Comparison of ENCODE assay signal across 17 cellular contexts in the genomic region with DNA sequence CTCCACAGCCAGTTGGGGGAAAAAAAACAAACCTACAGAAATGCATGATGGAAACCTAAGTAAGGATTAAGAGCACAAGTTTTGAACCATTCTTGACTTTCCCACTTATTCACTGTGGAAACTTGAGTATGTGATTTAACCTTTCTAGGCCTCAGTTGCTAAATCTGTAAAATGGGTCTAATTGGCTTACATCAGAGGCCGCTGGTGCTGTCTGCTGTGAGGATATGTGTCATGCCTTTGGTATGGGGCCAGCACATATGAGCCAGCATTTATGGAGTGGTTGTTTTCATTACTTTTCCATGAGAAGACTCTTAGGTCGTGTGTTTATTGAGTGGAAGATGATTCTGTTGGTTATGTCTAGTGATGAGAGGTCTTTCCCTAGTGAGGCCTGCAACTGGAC.
A peak's percentile ranks its signal among the peaks of the same experiment; 100 is the strongest.
DNase-seq lines count a peak whose midpoint lies in the region; ATAC-seq and TF ChIP-seq lines count a peak whose summit lies in the region.
"Had no signal": no experiment of that assay in that cellular context is flagged by ENCODE, and none has a peak within 500 bp of the region (broad histone marks: within the 10 kb centered on the region; RNA-seq: fewer than 3 reads in every experiment).

No MANE protein-coding gene starts in this region.

- in situ Hi-C loops in transverse colon (cut with MboI; ENCODE audit: low pct_ligation_motif_present in 1 of 4, low pct_unique_long_range_greater_than_20kb in 1 of 4, low sequenced_read_pairs in 3 of 4), result no loop called here

- CTCF ChIA-PET in CD4-positive, alpha-beta memory T cell (lab: Charles Lee; ENCODE audit: partially characterized antibody), result interaction anchor here (1.2 to 1.3 kb wide), 2 partner anchors 11 to 44 kb away, joined by 3 read pairs; no protein-coding TSS in a partner anchor
- CTCF ChIA-PET in activated CD8-positive, alpha-beta memory T cell treated with anti-CD3 and anti-CD28 coated beads, Interleukin-2, amount 10 ng/mL, durations not matched to agents 7 days and 5 days (lab: Charles Lee), result no interaction called here

- no peak overlapping the region for H4K5ac ChIP-seq in mesendoderm (ENCODE audit: low read length)

- no peak overlapping the region for H3K18ac ChIP-seq in mesendoderm (ENCODE audit: low read length)

- H3K23ac ChIP-seq in mesendoderm (ENCODE audit: low read length), result no peak overlapping the region

- no CpG with 5 or more reads among the region's 2 CpGs for WGBS in mesendoderm (ENCODE audit: extremely low coverage, insufficient coverage, low lambda C conversion rate)
- 33 to 72% methylated on average over 1 to 2 of the region's 2 CpGs for WGBS in transverse colon (ENCODE audit: low coverage in 1 of 2), 2 donors

- no peak for DNase-seq in CD4-positive, alpha-beta memory T cell
- DNase-seq in MG63, result peak; percentile 71
- DNase-seq in chondrocyte (ENCODE audit: low spot score), result no peak
- peak; percentile 50 for DNase-seq in mesendoderm
- no peak for DNase-seq in activated CD8-positive, alpha-beta memory T cell treated with anti-CD3 and anti-CD28 coated beads, Interleukin-2, amount 10 ng/mL, durations not matched to agents 7 days and 5 days
- DNase-seq in transverse colon, result no peak
- no peak for DNase-seq in NCI-H2196 (lab: John Stamatoyannopoulos, UW; ENCODE audit: unreplicated experiment)
- DNase-seq: activated CD4-positive, alpha-beta T cell treated with anti-CD3 and anti-CD28 coated beads for 36 hours; activated effector memory CD4-positive, alpha-beta T cell treated with anti-CD3 and anti-CD28 coated beads, Interleukin-2, amount 50 U/mL, for 16 hours; DMS153; endodermal cell; NCI-H2171 treated with DMSO at 0.1 percent for 48 hours; nucleus accumbens; SHP77 treated with DMSO at 0.1 percent for 48 hours; stomach had no signal

- no peak for TF ChIP-seq POLR2A in transverse colon (IDR thresholded peaks at IDR 0.05)

- peaks cover 34 to 62% (median 42%) of the 10 kb centered on the region in 4 donors for H3K4me1 Mint-ChIP-seq in CD4-positive, alpha-beta memory T cell
- peaks cover 4% of the 10 kb centered on the region for H3K4me1 Mint-ChIP-seq in chondrocyte (ENCODE audit: low read depth)
- H3K4me1 Mint-ChIP-seq in activated CD8-positive, alpha-beta memory T cell treated with anti-CD3 and anti-CD28 coated beads, Interleukin-2, amount 10 ng/mL, durations not matched to agents 7 days and 5 days, result peaks cover 9% of the 10 kb centered on the region

- no peak for ATAC-seq in activated CD8-positive, alpha-beta memory T cell treated with anti-CD3 and anti-CD28 coated beads, Interleukin-2, amount 10 ng/mL, durations not matched to agents 7 days and 5 days
- ATAC-seq in GM21367 (IDR thresholded peaks at IDR 0.05; ENCODE audit: unreplicated experiment), result no peak
- ATAC-seq: activated CD4-positive, alpha-beta T cell treated with anti-CD3 and anti-CD28 coated beads for 36 hours had no signal

- H3K9ac ChIP-seq in mesendoderm (ENCODE audit: low read length), result no peak overlapping the region

- peaks cover 59 to 71% of the 10 kb centered on the region in 2 donors for H3K36me3 Mint-ChIP-seq in CD4-positive, alpha-beta memory T cell
- peaks cover 4% of the 10 kb centered on the region for H3K36me3 Mint-ChIP-seq in chondrocyte (ENCODE audit: low read depth)
- H3K36me3 Mint-ChIP-seq in activated CD8-positive, alpha-beta memory T cell treated with anti-CD3 and anti-CD28 coated beads, Interleukin-2, amount 10 ng/mL, durations not matched to agents 7 days and 5 days, result peaks cover 30% of the 10 kb centered on the region

- no peak overlapping the region for H3K56ac ChIP-seq in mesendoderm (ENCODE audit: low read length)

- no peak overlapping the region for H3K27ac ChIP-seq in CD4-positive, alpha-beta memory T cell (ENCODE audit: low read depth, low read length)
- H3K27ac ChIP-seq in mesendoderm (ENCODE audit: low read depth, low read length), result no peak overlapping the region
- H3K27ac ChIP-seq in transverse colon, result no peak overlapping the region

- H3K4me3 ChIP-seq in CD4-positive, alpha-beta memory T cell (ENCODE audit: low read length in 2 of 2), result no peak overlapping the region
- H3K4me3 ChIP-seq in MG63, result no peak overlapping the region
- H3K4me3 ChIP-seq in mesendoderm (ENCODE audit: low read length), result no peak overlapping the region
- H3K4me3 ChIP-seq in transverse colon, result no peak overlapping the region
- H3K4me3 ChIP-seq: stomach had no signal

- H3K9me3 Mint-ChIP-seq in CD4-positive, alpha-beta memory T cell, result no peaks in the 10 kb centered on the region
- H3K9me3 Mint-ChIP-seq in chondrocyte (ENCODE audit: low read depth), result no peaks in the 10 kb centered on the region
- no peaks in the 10 kb centered on the region for H3K9me3 Mint-ChIP-seq in activated CD8-positive, alpha-beta memory T cell treated with anti-CD3 and anti-CD28 coated beads, Interleukin-2, amount 10 ng/mL, durations not matched to agents 7 days and 5 days (ENCODE audit: low read depth)
- H3K9me3 Mint-ChIP-seq: endodermal cell, IgD-negative memory B cell had no signal

- H3K27me3 Mint-ChIP-seq in CD4-positive, alpha-beta memory T cell, result no peaks in the 10 kb centered on the region
- H3K27me3 Mint-ChIP-seq in chondrocyte (ENCODE audit: low read depth), result no peaks in the 10 kb centered on the region
- H3K27me3 Mint-ChIP-seq in activated CD8-positive, alpha-beta memory T cell treated with anti-CD3 and anti-CD28 coated beads, Interleukin-2, amount 10 ng/mL, durations not matched to agents 7 days and 5 days, result no peaks in the 10 kb centered on the region
- H3K27me3 Mint-ChIP-seq: activated CD4-positive, alpha-beta T cell treated with anti-CD3 and anti-CD28 coated beads for 36 hours; IgD-negative memory B cell had no signal

- POLR2A ChIA-PET in CD4-positive, alpha-beta memory T cell (lab: Charles Lee; ENCODE audit: partially characterized antibody), result no interaction called here

- H3K4me1 ChIP-seq in CD4-positive, alpha-beta memory T cell (ENCODE audit: insufficient read depth, low read length), result peaks cover 35% of the 10 kb centered on the region
- H3K4me1 ChIP-seq in mesendoderm (ENCODE audit: control insufficient read depth, low read depth, low read length) (peaks cover under 1% of the 10 kb centered on the region), transverse colon (peaks cover 0 to 8% (median 0%) of the 10 kb centered on the region in 4 donors)

- H3K27ac Mint-ChIP-seq in CD4-positive, alpha-beta memory T cell, result peak overlapping the region; percentile 14 to 91 (median 75)
- peak overlapping the region; percentile 28 for H3K27ac Mint-ChIP-seq in chondrocyte (ENCODE audit: unreplicated experiment)
- no peak overlapping the region for H3K27ac Mint-ChIP-seq in activated CD8-positive, alpha-beta memory T cell treated with anti-CD3 and anti-CD28 coated beads, Interleukin-2, amount 10 ng/mL, durations not matched to agents 7 days and 5 days
- H3K27ac Mint-ChIP-seq: activated CD4-positive, alpha-beta T cell treated with anti-CD3 and anti-CD28 coated beads for 36 hours had no signal

- no peaks in the 10 kb centered on the region for H3K9me3 ChIP-seq in CD4-positive, alpha-beta memory T cell (ENCODE audit: control insufficient read depth in 1 of 2, low read length in 2 of 2)
- no peaks in the 10 kb centered on the region for H3K9me3 ChIP-seq in MG63
- H3K9me3 ChIP-seq in transverse colon, result no peaks in the 10 kb centered on the region
- H3K9me3 ChIP-seq: stomach had no signal

- no peak overlapping the region for H4K8ac ChIP-seq in mesendoderm (ENCODE audit: low read depth, low read length)

- H2BK5ac ChIP-seq in mesendoderm (ENCODE audit: low read length), result no peak overlapping the region

- H3K4ac ChIP-seq in mesendoderm (ENCODE audit: low read depth, low read length), result no peak overlapping the region

- peaks cover 23% of the 10 kb centered on the region for H3K36me3 ChIP-seq in CD4-positive, alpha-beta memory T cell (ENCODE audit: insufficient read depth, low read length)
- no peaks in the 10 kb centered on the region for H3K36me3 ChIP-seq in MG63
- no peaks in the 10 kb centered on the region for H3K36me3 ChIP-seq in mesendoderm (ENCODE audit: control insufficient read depth, insufficient read depth, low read length)
- H3K36me3 ChIP-seq in transverse colon, result peaks cover 0 to 27% (median 3%) of the 10 kb centered on the region in 4 donors

- TF ChIP-seq EP300 in transverse colon (IDR thresholded peaks at IDR 0.05; ENCODE audit: low read depth), result no peak

- H3K79me2 ChIP-seq in mesendoderm (ENCODE audit: control insufficient read depth, insufficient read depth, low read length), result no peaks in the 10 kb centered on the region

- no peak overlapping the region for H2BK120ac ChIP-seq in mesendoderm (ENCODE audit: low read depth, low read length)

- no peak overlapping the region for H3K4me2 ChIP-seq in mesendoderm (ENCODE audit: low read length)

- TF ChIP-seq CTCF in chondrocyte (IDR thresholded peaks at IDR 0.05) (no peak), transverse colon (IDR thresholded peaks at IDR 0.05) (no peak)

- H2BK15ac ChIP-seq in mesendoderm (replicated peaks; ENCODE audit: low read depth), result no peak overlapping the region

- no peak overlapping the region for H2AK5ac ChIP-seq in mesendoderm (ENCODE audit: low read length)

- no peaks in the 10 kb centered on the region for H3K79me1 ChIP-seq in mesendoderm (ENCODE audit: low read length)

- no peaks in the 10 kb centered on the region for H3K27me3 ChIP-seq in CD4-positive, alpha-beta memory T cell (ENCODE audit: insufficient read depth, low read length)
- H3K27me3 ChIP-seq in MG63 (no peaks in the 10 kb centered on the region), mesendoderm (ENCODE audit: insufficient read depth, low read length, poor library complexity) (no peaks in the 10 kb centered on the region), transverse colon (no peaks in the 10 kb centered on the region)
- H3K27me3 ChIP-seq: stomach had no signal

- intact Hi-C loops in CD4-positive, alpha-beta memory T cell (cut with micrococcal nuclease), result no loop called here
- intact Hi-C loops in transverse colon (cut with DNase I; ENCODE audit: low total_unique reads), result no loop called here

- no peak overlapping the region for H3K4me3 Mint-ChIP-seq in CD4-positive, alpha-beta memory T cell
- no peak overlapping the region for H3K4me3 Mint-ChIP-seq in chondrocyte (ENCODE audit: unreplicated experiment)
- no peak overlapping the region for H3K4me3 Mint-ChIP-seq in activated CD8-positive, alpha-beta memory T cell treated with anti-CD3 and anti-CD28 coated beads, Interleukin-2, amount 10 ng/mL, durations not matched to agents 7 days and 5 days
- H3K4me3 Mint-ChIP-seq: activated CD4-positive, alpha-beta T cell treated with anti-CD3 and anti-CD28 coated beads for 36 hours; endodermal cell had no signal

Comparison
In these comparisons a context has a peak if more than half of its experiments do, and no peak if none do; other contexts are left out.
1. DNase-seq: peak in MG63 (single experiment) and mesendoderm (single experiment); none in CD4-positive, alpha-beta memory T cell (0 of 5), chondrocyte (single experiment), activated CD8-positive, alpha-beta memory T cell treated with anti-CD3 and anti-CD28 coated beads, Interleukin-2, amount 10 ng/mL, durations not matched to agents 7 days and 5 days (single experiment), transverse colon (single experiment) and NCI-H2196 (single experiment).